In the genomic region with DNA sequence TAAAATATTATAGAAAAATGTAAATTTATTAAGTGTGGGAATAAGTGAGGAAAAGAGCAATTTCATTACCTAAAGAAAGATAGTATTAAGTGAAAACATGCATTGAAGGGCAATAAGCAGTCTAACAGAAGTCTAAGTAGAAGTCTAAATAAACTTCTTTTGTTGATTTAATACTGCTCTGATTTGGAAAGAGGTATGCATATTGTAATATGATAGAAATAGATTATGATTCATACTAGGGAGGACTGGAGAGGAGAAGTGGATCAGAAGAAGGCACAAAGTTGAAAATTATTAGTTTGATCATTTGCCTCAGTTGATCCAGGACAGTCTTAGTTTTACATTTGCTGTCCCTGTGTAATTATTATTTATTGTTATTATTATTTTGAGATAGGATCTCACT, we compare ENCODE assay signal across 18 cellular contexts.
"Had no signal": no experiment of that assay in that cellular context is flagged by ENCODE, and none has a peak within 500 bp of the region (broad histone marks: within the 10 kb centered on the region; RNA-seq: fewer than 3 reads in every experiment).

No MANE protein-coding gene starts in this region.

- H3K27ac ChIP-seq: ascending aorta, cardiac muscle cell, upper lobe of right lung had no signal

- H3K4me3 Mint-ChIP-seq: activated CD4-positive, alpha-beta memory T cell treated with anti-CD3 and anti-CD28 coated beads for 36 hours; activated T-cell treated with anti-CD3 and anti-CD28 coated beads, Interleukin-2, amount 50 U/mL, for 72 hours; immature natural killer cell; natural killer cell treated with Interleukin-12 subunit alpha and Interleukin-12 subunit beta and Interleukin-15 and Interleukin-18, amount 100 ng/mL, for 72 hours; stimulated activated naive CD8-positive, alpha-beta T cell treated with anti-CD3 and anti-CD28 coated beads, Interleukin-15, Interleukin-2, amounts not matched to agents 100 ng/mL and 50 ng/mL, for 24 hours; T-cell had no signal

- DNase-seq: activated CD4-positive, alpha-beta memory T cell treated with anti-CD3 and anti-CD28 coated beads for 36 hours; activated gamma-delta T cell treated with Interleukin-2 at 50 U/mL for 16 hours; activated T-cell treated with anti-CD3 and anti-CD28 coated beads, Interleukin-2, amount 50 U/mL, for 72 hours; glutamatergic neuron; immature natural killer cell; left colon; mucosa of descending colon; occipital lobe; stimulated activated CD4-positive, alpha-beta T cell treated with anti-CD3 and anti-CD28 coated beads, Interleukin-4, amount 100 ng/mL, for 1 hour; stimulated activated CD8-positive, alpha-beta memory T cell treated with anti-CD3 and anti-CD28 coated beads, Interleukin-4, amount 100 ng/mL, for 48 hours; T-cell; T1000; upper lobe of right lung had no signal

- H3K9me3 ChIP-seq: ascending aorta, mucosa of descending colon, upper lobe of right lung had no signal

- H3K27me3 ChIP-seq: ascending aorta, cardiac muscle cell, upper lobe of right lung had no signal

- H3K9me3 Mint-ChIP-seq: activated CD4-positive, alpha-beta memory T cell treated with anti-CD3 and anti-CD28 coated beads for 36 hours; activated T-cell treated with anti-CD3 and anti-CD28 coated beads, Interleukin-2, amount 50 U/mL, for 72 hours; immature natural killer cell; natural killer cell treated with Interleukin-12 subunit alpha and Interleukin-12 subunit beta and Interleukin-15 and Interleukin-18, amount 100 ng/mL, for 72 hours; stimulated activated naive CD8-positive, alpha-beta T cell treated with anti-CD3 and anti-CD28 coated beads, Interleukin-15, Interleukin-2, amounts not matched to agents 100 ng/mL and 50 ng/mL, for 24 hours; T-cell had no signal

- H3K36me3 Mint-ChIP-seq: activated CD4-positive, alpha-beta memory T cell treated with anti-CD3 and anti-CD28 coated beads for 36 hours; immature natural killer cell; natural killer cell treated with Interleukin-12 subunit alpha and Interleukin-12 subunit beta and Interleukin-15 and Interleukin-18, amount 100 ng/mL, for 72 hours; T-cell had no signal

- ATAC-seq: activated T-cell treated with anti-CD3 and anti-CD28 coated beads, Interleukin-2, amount 50 U/mL, for 72 hours; left colon; mucosa of descending colon; natural killer cell treated with Interleukin-12 subunit alpha and Interleukin-12 subunit beta and Interleukin-15 and Interleukin-18, amount 100 ng/mL, for 72 hours; T-cell; upper lobe of right lung had no signal

- H3K4me1 ChIP-seq: ascending aorta had no signal

- H3K36me3 ChIP-seq: ascending aorta, cardiac muscle cell, upper lobe of right lung had no signal

- H3K27me3 Mint-ChIP-seq: activated CD4-positive, alpha-beta memory T cell treated with anti-CD3 and anti-CD28 coated beads for 36 hours; natural killer cell treated with Interleukin-12 subunit alpha and Interleukin-12 subunit beta and Interleukin-15 and Interleukin-18, amount 100 ng/mL, for 72 hours; stimulated activated naive CD8-positive, alpha-beta T cell treated with anti-CD3 and anti-CD28 coated beads, Interleukin-15, Interleukin-2, amounts not matched to agents 100 ng/mL and 50 ng/mL, for 24 hours; T-cell had no signal

- H3K4me3 ChIP-seq: ascending aorta, cardiac muscle cell, mucosa of descending colon, upper lobe of right lung had no signal

- FAIRE-seq: colon had no signal

- H3K27ac Mint-ChIP-seq: activated CD4-positive, alpha-beta memory T cell treated with anti-CD3 and anti-CD28 coated beads for 36 hours; activated T-cell treated with anti-CD3 and anti-CD28 coated beads, Interleukin-2, amount 50 U/mL, for 72 hours; immature natural killer cell; natural killer cell treated with Interleukin-12 subunit alpha and Interleukin-12 subunit beta and Interleukin-15 and Interleukin-18, amount 100 ng/mL, for 72 hours; stimulated activated naive CD8-positive, alpha-beta T cell treated with anti-CD3 and anti-CD28 coated beads, Interleukin-15, Interleukin-2, amounts not matched to agents 100 ng/mL and 50 ng/mL, for 24 hours; T-cell had no signal
